ENCODE assay signal across 9 cellular contexts in the genomic region with DNA sequence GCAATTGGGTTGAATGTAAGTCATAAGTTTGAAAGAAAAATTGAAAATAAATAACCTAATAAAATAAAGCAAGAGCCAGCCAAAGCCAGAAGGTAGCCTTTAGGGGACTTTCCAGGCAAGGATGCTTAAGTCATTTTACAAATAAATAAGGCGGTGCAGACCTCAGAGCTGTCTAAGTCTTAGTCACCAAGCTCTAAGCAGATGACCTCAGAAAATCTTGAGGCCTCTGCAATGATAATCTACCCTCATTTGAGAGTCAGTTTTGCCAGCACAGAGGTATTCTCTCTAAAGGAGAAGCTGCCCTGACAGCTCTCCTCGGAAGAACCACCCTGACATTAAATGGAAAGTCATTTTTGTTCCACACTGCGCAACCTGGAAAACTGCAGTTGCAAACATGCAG.
A peak's percentile ranks its signal among the peaks of the same experiment; 100 is the strongest.
DNase-seq lines count a peak whose midpoint lies in the region; ATAC-seq lines count a peak whose summit lies in the region.
"Had no signal": no experiment of that assay in that cellular context is flagged by ENCODE, and none has a peak within 500 bp of the region (broad histone marks: within the 10 kb centered on the region; RNA-seq: fewer than 3 reads in every experiment).

No MANE protein-coding gene starts in this region.

- peak; percentile 66 for ATAC-seq in activated CD4-positive, alpha-beta T cell treated with anti-CD3 and anti-CD28 coated beads for 36 hours
- ATAC-seq in HG02588 (IDR thresholded peaks at IDR 0.05; ENCODE audit: unreplicated experiment) (peak; percentile 53), Right ventricle myocardium superior (ENCODE audit: poor library complexity) (no peak)
- peak; percentile 87 to 92 for ATAC-seq in natural killer cell treated with Interleukin-12 subunit alpha and Interleukin-12 subunit beta and Interleukin-15 and Interleukin-18, amount 100 ng/mL, for 72 hours

- in situ Hi-C loops in KBM-7 (cut with MboI; ENCODE audit: low pct_unique_long_range_greater_than_20kb, low sequenced_read_pairs) = no loop called here

- peaks cover 83% of the 10 kb centered on the region for H3K36me3 Mint-ChIP-seq in activated CD4-positive, alpha-beta T cell treated with anti-CD3 and anti-CD28 coated beads for 36 hours (ENCODE audit: low read depth)
- H3K36me3 Mint-ChIP-seq in natural killer cell treated with Interleukin-12 subunit alpha and Interleukin-12 subunit beta and Interleukin-15 and Interleukin-18, amount 100 ng/mL, for 72 hours = peaks cover 59% of the 10 kb centered on the region

- no peak overlapping the region for H3K4me3 Mint-ChIP-seq in activated CD4-positive, alpha-beta T cell treated with anti-CD3 and anti-CD28 coated beads for 36 hours
- peak overlapping the region; percentile 72 for H3K4me3 Mint-ChIP-seq in natural killer cell treated with Interleukin-12 subunit alpha and Interleukin-12 subunit beta and Interleukin-15 and Interleukin-18, amount 100 ng/mL, for 72 hours

- peaks cover 95% of the 10 kb centered on the region for H3K4me1 Mint-ChIP-seq in activated CD4-positive, alpha-beta T cell treated with anti-CD3 and anti-CD28 coated beads for 36 hours
- H3K4me1 Mint-ChIP-seq in natural killer cell treated with Interleukin-12 subunit alpha and Interleukin-12 subunit beta and Interleukin-15 and Interleukin-18, amount 100 ng/mL, for 72 hours (ENCODE audit: low read depth in 2 of 2) = peaks cover 82 to 87% of the 10 kb centered on the region in 2 donors

- CTCF ChIA-PET in activated CD4-positive, alpha-beta T cell treated with anti-CD3 and anti-CD28 coated beads for 36 hours (lab: Charles Lee) = interaction anchor here (0.8 to 1.6 kb wide), 2 partner anchors 13 to 40 kb away, joined by 3 to 6 read pairs; no protein-coding TSS in a partner anchor

- H3K27ac Mint-ChIP-seq in activated CD4-positive, alpha-beta T cell treated with anti-CD3 and anti-CD28 coated beads for 36 hours = peak overlapping the region; percentile 89
- peak overlapping the region; percentile 94 to 96 for H3K27ac Mint-ChIP-seq in natural killer cell treated with Interleukin-12 subunit alpha and Interleukin-12 subunit beta and Interleukin-15 and Interleukin-18, amount 100 ng/mL, for 72 hours

- POLR2A ChIA-PET in activated CD4-positive, alpha-beta T cell treated with anti-CD3 and anti-CD28 coated beads for 36 hours (lab: Charles Lee) = interaction anchor here (0.8 to 1.0 kb wide), 2 partner anchors 75 to 93 kb away, joined by 4 read pairs; no protein-coding TSS in a partner anchor

- no peaks in the 10 kb centered on the region for H3K27me3 Mint-ChIP-seq in activated CD4-positive, alpha-beta T cell treated with anti-CD3 and anti-CD28 coated beads for 36 hours
- no peaks in the 10 kb centered on the region for H3K27me3 Mint-ChIP-seq in natural killer cell treated with Interleukin-12 subunit alpha and Interleukin-12 subunit beta and Interleukin-15 and Interleukin-18, amount 100 ng/mL, for 72 hours

- H3K9me3 Mint-ChIP-seq in activated CD4-positive, alpha-beta T cell treated with anti-CD3 and anti-CD28 coated beads for 36 hours (ENCODE audit: low read depth) = peaks cover 8% of the 10 kb centered on the region
- peaks cover 8% of the 10 kb centered on the region for H3K9me3 Mint-ChIP-seq in natural killer cell treated with Interleukin-12 subunit alpha and Interleukin-12 subunit beta and Interleukin-15 and Interleukin-18, amount 100 ng/mL, for 72 hours

- DNase-seq in activated CD4-positive, alpha-beta T cell treated with anti-CD3 and anti-CD28 coated beads for 36 hours = peak; percentile 45
- DNase-seq in activated CD4-positive, alpha-beta T cell treated with anti-CD3 and anti-CD28 coated beads for 1 hour = no peak
- DNase-seq in RKO (ENCODE audit: low spot score) (peak; percentile 16), NCI-H1417 (lab: John Stamatoyannopoulos, UW) (no peak), KBM-7 (no peak), Right ventricle myocardium superior (no peak)
- no peak for DNase-seq in natural killer cell treated with Interleukin-12 subunit alpha and Interleukin-12 subunit beta and Interleukin-15 and Interleukin-18, amount 100 ng/mL, for 72 hours (ENCODE audit: low spot score)
- DNase-seq: NCI-H1417 treated with DMSO at 0.1 percent for 48 hours had no signal

- intact Hi-C loops in activated CD4-positive, alpha-beta T cell treated with anti-CD3 and anti-CD28 coated beads for 36 hours (cut with DNase I, micrococcal nuclease) = loop anchor here (2.0 to 5.0 kb wide), 7 partner anchors 40 to 582 kb away; partner anchors contain the start of genes RFTN1 (in 2 of the 2) and ANKRD28 (in 1 of the 2)
- intact Hi-C loops in Right ventricle myocardium superior (cut with DNase I) = loop anchor here (10.0 kb wide), 1 partner anchor 136 kb away; the partner anchor contains the start of gene RFTN1

Comparison
In these comparisons a context has a peak if more than half of its experiments do, and no peak if none do; other contexts are left out.
1. DNase-seq: peak in activated CD4-positive, alpha-beta T cell treated with anti-CD3 and anti-CD28 coated beads for 36 hours (single experiment) and RKO (single experiment); none in activated CD4-positive, alpha-beta T cell treated with anti-CD3 and anti-CD28 coated beads for 1 hour (single experiment), natural killer cell treated with Interleukin-12 subunit alpha and Interleukin-12 subunit beta and Interleukin-15 and Interleukin-18, amount 100 ng/mL, for 72 hours (single experiment), NCI-H1417 (0 of 3), KBM-7 (single experiment) and Right ventricle myocardium superior (single experiment).